16 cellular contexts compared by ENCODE assay signal in genomic region chr1:110165761-110166231, GRCh38. TPM values are rescaled to one million over a fixed set of nuclear protein-coding genes. Genes with fewer than 3 reads are reported as not detected.
DNase-seq lines count a peak whose midpoint lies in the region; ATAC-seq and TF ChIP-seq lines count a peak whose summit lies in the region.
"Had no signal": no experiment of that assay in that cellular context is flagged by ENCODE, and none has a peak within 500 bp of the region (broad histone marks: within the 10 kb centered on the region; RNA-seq: fewer than 3 reads in every experiment).

No MANE protein-coding gene starts in this region.

- intact Hi-C loops in left ventricle myocardium superior (cut with micrococcal nuclease): no loop called here
- intact Hi-C loops in left cardiac atrium (cut with DNase I): no loop called here
- intact Hi-C loops in prostate gland (cut with DNase I): no loop called here

- H3K27ac ChIP-seq in caudate nucleus (ENCODE audit: low read depth, low read length) (peak overlapping the region; percentile 16), prostate gland (no peak overlapping the region)
- H3K27ac ChIP-seq: A549 had no signal

- H3K27me3 ChIP-seq in prostate gland (replicated peaks; ENCODE audit: insufficient read depth): no peaks in the 10 kb centered on the region

- no peak for TF ChIP-seq CTCF in prostate gland (IDR thresholded peaks at IDR 0.05)

- H3K36me3 ChIP-seq in prostate gland: no peaks in the 10 kb centered on the region
- H3K36me3 ChIP-seq: HAP-1 had no signal

- 53% methylated on average over 6 of the region's 6 CpGs for whole genome bisulfite sequencing in prostate gland

- TF ChIP-seq POLR2A in prostate gland (IDR thresholded peaks at IDR 0.05): no peak

- no peaks in the 10 kb centered on the region for H3K4me1 ChIP-seq in prostate gland (replicated peaks)
- H3K4me1 ChIP-seq: A549, HAP-1 had no signal

- no peak for DNase-seq in left ventricle myocardium superior
- DNase-seq in left cardiac atrium: no peak
- peak in 9 of 61 donors; percentile 17 to 66 (median 40) for DNase-seq in caudate nucleus (lab: John Stamatoyannopoulos, UW)
- DNase-seq in prostate gland (ENCODE audit: low spot score): peak; percentile 40
- DNase-seq in NCI-H524 treated with DMSO at 0.1 percent for 48 hours (lab: John Stamatoyannopoulos, UW): no peak
- no peak for DNase-seq in NCI-H2029 treated with DMSO at 0.1 percent for 48 hours (lab: John Stamatoyannopoulos, UW)
- DNase-seq: CD8-positive, alpha-beta T cell; COR-L47; DMS153; DMS79 treated with DMSO at 0.1 percent for 48 hours; EL; GDM1 had no signal

- H3K4me3 ChIP-seq in prostate gland: no peak overlapping the region
- H3K4me3 ChIP-seq: A549, HAP-1 had no signal

- no peaks in the 10 kb centered on the region for H3K9me3 ChIP-seq in prostate gland
- H3K9me3 ChIP-seq: A549, HAP-1 had no signal

- ATAC-seq in left ventricle myocardium superior: peak; percentile 35
- no peak for ATAC-seq in left cardiac atrium
- ATAC-seq: A549; CD8-positive, alpha-beta T cell had no signal

RNA-seq across cellular contexts. Expression of gene SLC6A17, which starts 15.5 kb away (rescaled TPM):
- total RNA-seq in left ventricle myocardium superior (not detected), left cardiac atrium (under 1 TPM in 1 of 2 donors, not detected in 1; 0.13 TPM), prostate gland (1 to 10 TPM in 1 of 2 donors, under 1 TPM in 1; 0.41 to 2.2 TPM)
- total RNA-seq: CD8-positive, alpha-beta T cell; HepG2 had no signal

RNA-seq across cellular contexts. Expression of gene KCNC4, which starts 44.3 kb away (rescaled TPM):
- 4.7 TPM for total RNA-seq in left ventricle myocardium superior
- total RNA-seq in left cardiac atrium: 1 to 10 TPM; 8.7 to 8.8 TPM
- total RNA-seq in prostate gland: 10 to 100 TPM in 1 of 2 donors, 1 to 10 TPM in 1; 4.7 to 23.9 TPM

RNA-seq across cellular contexts. Expression of gene UBL4B, which starts 53.6 kb away (rescaled TPM):
- total RNA-seq in left ventricle myocardium superior (not detected), left cardiac atrium (not detected), prostate gland (1 to 10 TPM in 1 of 2 donors, not detected in 1; 8.4 TPM)
- total RNA-seq: CD8-positive, alpha-beta T cell; H1; HepG2 had no signal
